ENCODE assay signal across 1 cellular context in genomic region chr22:39299829-39300178, GRCh38.
TF ChIP-seq lines count a peak whose summit lies in the region.

No MANE protein-coding gene starts in this region.

TF ChIP-seq in A549, 52 proteins besides CTCF, POLR2A, EP300 and RAD21 (continued from another document):
- TF ChIP-seq HMGXB4 (CRISPR knock-in tag; IDR thresholded peaks at IDR 0.05; ENCODE audit: borderline replicate concordance) (no peak), ESRRA (IDR thresholded peaks at IDR 0.05; ENCODE audit: borderline replicate concordance, low read length) (peak; percentile 94), MAFK (IDR thresholded peaks at IDR 0.05; ENCODE audit: partially characterized antibody) (no peak)
